In genomic region chr6:47631248-47632196, GRCh38 we compare ENCODE assay signal across 8 cellular contexts.
DNase-seq lines count a peak whose midpoint lies in the region; ATAC-seq and TF ChIP-seq lines count a peak whose summit lies in the region.

No MANE protein-coding gene starts in this region.

- no peak overlapping the region for H3K4me3 Mint-ChIP-seq in activated naive CD8-positive, alpha-beta T cell treated with anti-CD3 and anti-CD28 coated beads, Interleukin-2, amount 50 U/mL, for 24 hours

- no peaks in the 10 kb centered on the region for H3K9me3 ChIP-seq in right atrium auricular region

- H3K36me3 ChIP-seq in right atrium auricular region: no peaks in the 10 kb centered on the region

- no peak overlapping the region for H3K27ac ChIP-seq in right atrium auricular region

- ATAC-seq in HG02981 (IDR thresholded peaks at IDR 0.05; ENCODE audit: unreplicated experiment): peak; percentile 54
- peak; percentile 36 for ATAC-seq in activated naive CD8-positive, alpha-beta T cell treated with anti-CD3 and anti-CD28 coated beads, Interleukin-2, amount 50 U/mL, for 24 hours

- no peaks in the 10 kb centered on the region for H3K27me3 Mint-ChIP-seq in activated naive CD8-positive, alpha-beta T cell treated with anti-CD3 and anti-CD28 coated beads, Interleukin-2, amount 50 U/mL, for 24 hours

- H3K4me1 ChIP-seq in right atrium auricular region: peaks cover 0 to 19% of the 10 kb centered on the region in 2 donors

- no peaks in the 10 kb centered on the region for H3K9me3 Mint-ChIP-seq in activated naive CD8-positive, alpha-beta T cell treated with anti-CD3 and anti-CD28 coated beads, Interleukin-2, amount 50 U/mL, for 24 hours

- peaks cover 8% of the 10 kb centered on the region for H3K4me1 Mint-ChIP-seq in activated naive CD8-positive, alpha-beta T cell treated with anti-CD3 and anti-CD28 coated beads, Interleukin-2, amount 50 U/mL, for 24 hours

- H3K4me3 ChIP-seq in right atrium auricular region: no peak overlapping the region

- H3K36me3 Mint-ChIP-seq in activated naive CD8-positive, alpha-beta T cell treated with anti-CD3 and anti-CD28 coated beads, Interleukin-2, amount 50 U/mL, for 24 hours (ENCODE audit: low read depth): no peaks in the 10 kb centered on the region

- peak overlapping the region; percentile 15 for H3K27ac Mint-ChIP-seq in activated naive CD8-positive, alpha-beta T cell treated with anti-CD3 and anti-CD28 coated beads, Interleukin-2, amount 50 U/mL, for 24 hours

- DNase-seq in AG08395 (ENCODE audit: low spot score) (peak; percentile 45), NCI-H345 (lab: John Stamatoyannopoulos, UW) (peak; percentile 75), right atrium auricular region (ENCODE audit: low spot score) (no peak), smooth muscle cell of the brain vasculature (ENCODE audit: low read depth, low spot score) (peak; percentile 21), mesenteric fat pad (ENCODE audit: low spot score) (no peak)
- DNase-seq in activated naive CD8-positive, alpha-beta T cell treated with anti-CD3 and anti-CD28 coated beads, Interleukin-2, amount 50 U/mL, for 24 hours: no peak

- no peaks in the 10 kb centered on the region for H3K27me3 ChIP-seq in right atrium auricular region

- TF ChIP-seq CTCF in GM12874 (IDR thresholded peaks at IDR 0.05; ENCODE audit: insufficient read depth, low read depth, low read length): peak; percentile 33; the same call in 1 of the 2 replicates
- TF ChIP-seq CTCF in right atrium auricular region (IDR thresholded peaks at IDR 0.05): peak; percentile 62 to 80

Comparison
In these comparisons a context has a peak if more than half of its experiments do, and no peak if none do; other contexts are left out.
1. DNase-seq: peak in AG08395 (single experiment), NCI-H345 (single experiment) and smooth muscle cell of the brain vasculature (single experiment); none in activated naive CD8-positive, alpha-beta T cell treated with anti-CD3 and anti-CD28 coated beads, Interleukin-2, amount 50 U/mL, for 24 hours (single experiment), right atrium auricular region (single experiment) and mesenteric fat pad (single experiment).